In genomic region chr20:40506567-40506966, GRCh38 we compare ENCODE assay signal across 8 cellular contexts.
A peak's percentile ranks its signal among the peaks of the same experiment; 100 is the strongest.
DNase-seq lines count a peak whose midpoint lies in the region; ATAC-seq and TF ChIP-seq lines count a peak whose summit lies in the region.

No MANE protein-coding gene starts in this region.

- H3K9me3 ChIP-seq in Peyer's patch (no peaks in the 10 kb centered on the region), lung (ENCODE audit: control insufficient read depth in 2 of 2, insufficient read depth in 1 of 2, low read length in 1 of 2) (no peaks in the 10 kb centered on the region), upper lobe of right lung (no peaks in the 10 kb centered on the region), H9 (ENCODE audit: control insufficient read depth, low read depth, low read length) (no peaks in the 10 kb centered on the region)

- H3K23me2 ChIP-seq in H9 (ENCODE audit: insufficient read length, low read depth, low read length, poor library complexity, severe bottlenecking) = no peaks in the 10 kb centered on the region

- H3K36me3 ChIP-seq in Peyer's patch (no peaks in the 10 kb centered on the region), lung (ENCODE audit: control insufficient read depth in 2 of 2, insufficient read depth in 2 of 2, low read length in 2 of 2) (no peaks in the 10 kb centered on the region), upper lobe of right lung (no peaks in the 10 kb centered on the region)

- intact Hi-C loops in upper lobe of right lung (cut with DNase I) = no loop called here

- no peak overlapping the region for H2BK5ac ChIP-seq in H9 (ENCODE audit: insufficient read length, low read length)

- no peak overlapping the region for H2AFZ ChIP-seq in H9 (ENCODE audit: low read length)

- no peak overlapping the region for H3T11ph ChIP-seq in H9 (ENCODE audit: low read length)

- no peak for TF ChIP-seq CTCF in Peyer's patch (IDR thresholded peaks at IDR 0.05)
- no peak for TF ChIP-seq CTCF in lung (IDR thresholded peaks at IDR 0.05; ENCODE audit: control extremely low read depth, extremely low read depth)
- no peak for TF ChIP-seq CTCF in upper lobe of right lung (IDR thresholded peaks at IDR 0.05)
- TF ChIP-seq CTCF in H9 (conservative IDR thresholded peaks at IDR 0.05) = no peak

- H2BK120ac ChIP-seq in H9 (ENCODE audit: low read depth, low read length, poor library complexity, severe bottlenecking) = no peak overlapping the region

- H3K4me3 ChIP-seq in Peyer's patch (no peak overlapping the region), lung (no peak overlapping the region), upper lobe of right lung (no peak overlapping the region)

- no peaks in the 10 kb centered on the region for H3K27me3 Mint-ChIP-seq in H9 (ENCODE audit: low read depth)

- H2BK12ac ChIP-seq in H9 (ENCODE audit: insufficient read length, low read depth, low read length) = no peak overlapping the region

- no peak overlapping the region for H2AK5ac ChIP-seq in H9 (ENCODE audit: insufficient read length, low read length)

- DNase-seq in GDM1 (lab: John Stamatoyannopoulos, UW) (peak; percentile 92), Peyer's patch (peak; percentile 48 to 84 (median 57)), dermis blood vessel endothelial cell (peak; percentile 30), lung (ENCODE audit: low spot score) (peak; percentile 94), upper lobe of right lung (peak; percentile 96), H9 (no peak)

- no peaks in the 10 kb centered on the region for H3K79me2 ChIP-seq in H9 (ENCODE audit: insufficient read depth, low read length)

- H4K91ac ChIP-seq in H9 (ENCODE audit: insufficient read length, low read depth, low read length) = no peak overlapping the region

- WGBS in lung, 2 donors = 22 to 28% methylated on average over 9 of the region's 9 CpGs
- WGBS in H9 (ENCODE audit: extremely low coverage, insufficient read length, low lambda C conversion rate) = no CpG with 5 or more reads among the region's 9 CpGs

- H3K23ac ChIP-seq in H9 (ENCODE audit: insufficient read length, low read depth, low read length) = no peak overlapping the region

- H3K4ac ChIP-seq in H9 (ENCODE audit: low read depth, low read length) = no peak overlapping the region

- no peaks in the 10 kb centered on the region for H3K27me3 ChIP-seq in Peyer's patch
- H3K27me3 ChIP-seq in lung (ENCODE audit: control insufficient read depth, insufficient read depth) = no peaks in the 10 kb centered on the region
- no peaks in the 10 kb centered on the region for H3K27me3 ChIP-seq in upper lobe of right lung
- H3K27me3 ChIP-seq in H9 (ENCODE audit: insufficient read depth, low read length) = no peaks in the 10 kb centered on the region

- TF ChIP-seq POLR2A in Peyer's patch (IDR thresholded peaks at IDR 0.05) = no peak

- H3K9ac ChIP-seq in H9 (ENCODE audit: extremely low read depth, insufficient read length, low read length) = no peak overlapping the region

- H4K8ac ChIP-seq in H9 (replicated peaks; ENCODE audit: insufficient read length, low read depth, low read length) = no peak overlapping the region

- no peak overlapping the region for H3K27ac Mint-ChIP-seq in H9

- H3K4me1 ChIP-seq in Peyer's patch (no peaks in the 10 kb centered on the region), lung (ENCODE audit: control insufficient read depth in 2 of 2, insufficient read depth in 2 of 2, low read length in 2 of 2) (no peaks in the 10 kb centered on the region), upper lobe of right lung (peaks cover 6% of the 10 kb centered on the region), H9 (ENCODE audit: insufficient read depth, low read length) (peaks cover 3% of the 10 kb centered on the region; the same call in 1 of the 2 replicates)

- no peak overlapping the region for H3K4me3 Mint-ChIP-seq in H9

- no peaks in the 10 kb centered on the region for H3K9me3 Mint-ChIP-seq in H9

- no peak overlapping the region for H2BK15ac ChIP-seq in H9 (ENCODE audit: low read depth, low read length)

- H3K79me1 ChIP-seq in H9 (ENCODE audit: insufficient read depth, low read depth, low read length, poor library complexity, severe bottlenecking) = no peaks in the 10 kb centered on the region

- no peak overlapping the region for H4K5ac ChIP-seq in H9 (ENCODE audit: insufficient read length, low read depth, low read length)

- H3K56ac ChIP-seq in H9 (ENCODE audit: insufficient read length, low read depth, low read length) = no peak overlapping the region

- ATAC-seq in lung (ENCODE audit: insufficient read depth, low FRiP score) (peak; percentile 94), upper lobe of right lung (peak; percentile 96), HG03045 (IDR thresholded peaks at IDR 0.05; ENCODE audit: unreplicated experiment) (no peak), GM19452 (IDR thresholded peaks at IDR 0.05; ENCODE audit: unreplicated experiment) (no peak)

- peaks cover 14 to 21% of the 10 kb centered on the region in 2 experiments for H3K4me1 Mint-ChIP-seq in H9

- no peak overlapping the region for H3K4me2 ChIP-seq in H9 (ENCODE audit: insufficient read depth, insufficient read length, low read length)

- H3K27ac ChIP-seq in Peyer's patch (no peak overlapping the region), lung (ENCODE audit: low read depth in 1 of 2, low read length in 1 of 2) (peak overlapping the region in 1 of 2 donors; percentile 32), upper lobe of right lung (no peak overlapping the region), H9 (ENCODE audit: insufficient read length, low read depth, low read length) (no peak overlapping the region)

- no peaks in the 10 kb centered on the region; a peak in 1 of 7 replicates for H3K36me3 Mint-ChIP-seq in H9 (ENCODE audit: insufficient read depth in 1 of 3, low read depth in 3 of 3)

- H3K14ac ChIP-seq in H9 (ENCODE audit: insufficient read depth, low read length) = no peak overlapping the region

- H3K18ac ChIP-seq in H9 (ENCODE audit: insufficient read length, low read depth, low read length) = no peak overlapping the region

- no peak overlapping the region for H2BK20ac ChIP-seq in H9 (ENCODE audit: low read depth, low read length, poor library complexity, severe bottlenecking)

- no peaks in the 10 kb centered on the region for H4K20me1 ChIP-seq in H9 (ENCODE audit: control insufficient read depth, insufficient read depth, insufficient read length)

Comparison
In these comparisons a context has a peak if more than half of its experiments do, and no peak if none do; other contexts are left out.
1. ATAC-seq: peak in lung (single experiment) and upper lobe of right lung (single experiment); none in HG03045 (single experiment) and GM19452 (single experiment).